Comparison of ENCODE assay signal across 9 cellular contexts in the genomic region with DNA sequence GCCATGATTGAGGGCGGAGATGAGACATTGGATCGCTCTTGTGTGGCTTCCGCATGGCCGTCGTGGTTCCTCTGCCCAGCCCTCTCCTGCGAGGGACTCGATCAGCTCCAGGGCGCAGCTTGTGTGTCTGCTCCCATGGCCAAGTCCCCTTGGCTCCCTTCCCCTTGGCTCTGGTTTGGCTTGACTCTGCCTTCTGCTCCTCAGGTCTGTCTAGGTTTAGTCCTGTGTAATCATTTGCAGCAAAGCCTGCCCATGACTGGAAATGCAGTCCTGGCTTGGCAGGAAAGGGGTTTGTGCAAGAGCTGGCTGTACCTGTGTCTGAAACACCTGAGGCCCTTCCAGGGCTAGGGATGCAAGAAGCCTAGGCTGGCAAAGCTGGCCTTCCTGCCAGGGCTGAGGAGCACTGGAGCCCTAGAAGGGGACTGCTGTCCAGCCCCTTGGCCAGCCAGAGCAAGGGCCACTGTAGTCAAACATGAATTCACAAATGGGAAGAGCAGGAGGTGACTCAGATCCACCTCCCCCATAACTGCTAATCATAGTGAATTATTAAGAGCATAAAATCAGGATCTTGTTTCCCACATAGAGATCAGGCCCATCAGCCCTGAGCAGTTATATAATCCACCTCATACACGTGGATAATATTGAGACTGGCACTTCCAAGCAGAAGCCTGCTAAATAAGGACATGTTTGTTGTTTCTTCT.
DNase-seq lines count a peak whose midpoint lies in the region; ATAC-seq lines count a peak whose summit lies in the region.
"Had no signal": no experiment of that assay in that cellular context is flagged by ENCODE, and none has a peak within 500 bp of the region (broad histone marks: within the 10 kb centered on the region; RNA-seq: fewer than 3 reads in every experiment).

No MANE protein-coding gene starts in this region.

- H3K23ac ChIP-seq in neuronal stem cell (ENCODE audit: low read depth, low read length, poor library complexity): no peak overlapping the region

- H3K4me2 ChIP-seq in neuronal stem cell (ENCODE audit: insufficient read depth, low read length, poor library complexity, severe bottlenecking): no peak overlapping the region

- no peak overlapping the region for H3K27ac ChIP-seq in neuronal stem cell (replicated peaks; ENCODE audit: low read length)

- H3K4me1 ChIP-seq in neuronal stem cell (ENCODE audit: control insufficient read depth in 2 of 2, insufficient read depth in 1 of 2, low read depth in 1 of 2, low read length in 2 of 2): peaks cover 7 to 15% of the 10 kb centered on the region in 2 donors

- no peak overlapping the region for H3K14ac ChIP-seq in neuronal stem cell (ENCODE audit: low read length)

- H3K27me3 ChIP-seq in neuronal stem cell (ENCODE audit: control insufficient read depth in 3 of 3, insufficient read depth in 3 of 3, low read depth in 1 of 3, low read length in 3 of 3): no peaks in the 10 kb centered on the region

- H4K91ac ChIP-seq in neuronal stem cell (ENCODE audit: low read depth, low read length, poor library complexity): no peak overlapping the region

- no peak for ATAC-seq in GM19397 (IDR thresholded peaks at IDR 0.05; ENCODE audit: unreplicated experiment)
- ATAC-seq in GM18520 (IDR thresholded peaks at IDR 0.05; ENCODE audit: unreplicated experiment): no peak
- ATAC-seq in HG03442 (IDR thresholded peaks at IDR 0.05; ENCODE audit: unreplicated experiment): no peak

- peaks cover 0 to 8% of the 10 kb centered on the region in 2 donors for H3K9me3 ChIP-seq in neuronal stem cell (replicated peaks in 1 of 2; ENCODE audit: control insufficient read depth in 2 of 2, insufficient read depth in 1 of 2, low read depth in 1 of 2, low read length in 2 of 2)

- no peak overlapping the region for H3K4ac ChIP-seq in neuronal stem cell (ENCODE audit: low read length)

- no peak overlapping the region for H3K9ac ChIP-seq in neuronal stem cell (ENCODE audit: low read depth, low read length, poor library complexity)

- H3K4me3 ChIP-seq in neuronal stem cell (ENCODE audit: low read length in 2 of 2): no peak overlapping the region

- no peaks in the 10 kb centered on the region for H3K79me1 ChIP-seq in neuronal stem cell (ENCODE audit: low read depth, low read length)

- no peak overlapping the region for H2BK12ac ChIP-seq in neuronal stem cell (ENCODE audit: low read length)

- H3K18ac ChIP-seq in neuronal stem cell (ENCODE audit: low read length): peak overlapping the region; percentile 49

- H3K36me3 ChIP-seq in neuronal stem cell (replicated peaks in 1 of 2; ENCODE audit: control insufficient read depth in 2 of 2, insufficient read depth in 2 of 2, low read length in 2 of 2): no peaks in the 10 kb centered on the region

- WGBS in neuronal stem cell (ENCODE audit: extremely low coverage in 2 of 2, insufficient read length in 2 of 2, insufficient replicate concordance in 1 of 2), 2 donors: no CpG with 5 or more reads among the region's 9 CpGs

- no peak overlapping the region for H2BK5ac ChIP-seq in neuronal stem cell (ENCODE audit: low read length)

- H2BK120ac ChIP-seq in neuronal stem cell (ENCODE audit: low read depth, low read length): no peak overlapping the region

- DNase-seq in Daoy (ENCODE audit: low read depth) (peak; percentile 21), NCI-H446 (lab: John Stamatoyannopoulos, UW) (peak; percentile 92 to 94), cerebellum (ENCODE audit: low spot score) (peak; percentile 90), neuronal stem cell (ENCODE audit: low spot score) (no peak)
- no peak for DNase-seq in activated CD4-positive, alpha-beta T cell treated with anti-CD3 and anti-CD28 coated beads, Interleukin-2, amount 50 U/mL, for 48 hours
- DNase-seq: NCI-H524 treated with DMSO at 0.1 percent for 48 hours had no signal

- H2AFZ ChIP-seq in neuronal stem cell (ENCODE audit: low read length): no peak overlapping the region

- no peak overlapping the region for H4K8ac ChIP-seq in neuronal stem cell (ENCODE audit: low read depth, low read length)

- H2BK15ac ChIP-seq in neuronal stem cell (ENCODE audit: low read length): no peak overlapping the region

- H2AK5ac ChIP-seq in neuronal stem cell (ENCODE audit: low read depth, low read length): no peak overlapping the region

Comparison
In these comparisons a context has a peak if more than half of its experiments do, and no peak if none do; other contexts are left out.
1. DNase-seq: peak in Daoy (single experiment), NCI-H446 (2 of 2) and cerebellum (single experiment); none in neuronal stem cell (single experiment) and activated CD4-positive, alpha-beta T cell treated with anti-CD3 and anti-CD28 coated beads, Interleukin-2, amount 50 U/mL, for 48 hours (0 of 2).